ENCODE assay signal across 22 cellular contexts in the genomic region with DNA sequence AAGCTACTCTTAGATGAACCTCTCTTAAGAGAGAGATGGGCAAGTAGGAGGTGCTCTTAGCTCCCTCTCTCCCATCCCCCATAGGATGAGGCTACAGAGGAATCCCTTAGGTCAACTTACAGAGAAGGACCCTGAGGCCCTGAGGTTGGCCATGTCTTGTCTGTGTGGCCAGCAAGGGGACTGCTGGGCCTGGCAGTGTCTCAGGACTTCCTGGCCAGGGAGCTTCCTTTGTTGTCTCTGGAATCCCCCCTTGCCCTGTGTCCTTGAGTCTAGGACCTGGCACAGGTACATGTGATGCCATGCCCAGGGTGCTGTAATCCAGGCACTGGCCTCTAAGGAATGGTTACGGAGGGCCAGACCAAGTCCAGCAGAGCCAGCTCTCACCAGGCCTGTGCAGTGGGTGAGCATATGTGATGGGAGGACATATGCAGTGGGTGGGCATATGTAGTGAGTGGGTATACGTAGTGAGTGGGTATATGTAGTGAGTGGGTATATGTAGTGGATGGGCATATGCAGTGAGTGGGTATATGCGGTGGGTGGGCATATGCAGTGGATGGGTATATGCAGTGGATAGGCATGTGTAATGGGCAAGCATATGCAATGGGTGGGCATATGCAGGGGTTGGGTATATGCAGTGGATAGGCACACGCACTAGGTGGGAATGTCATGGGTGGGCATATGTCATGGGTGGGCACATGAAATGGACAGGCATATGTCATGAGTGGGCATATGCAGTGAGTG. TPM values are rescaled to one million over a fixed set of nuclear protein-coding genes. Genes with fewer than 3 reads are reported as not detected.
DNase-seq lines count a peak whose midpoint lies in the region; ATAC-seq and TF ChIP-seq lines count a peak whose summit lies in the region.
"Had no signal": no experiment of that assay in that cellular context is flagged by ENCODE, and none has a peak within 500 bp of the region (broad histone marks: within the 10 kb centered on the region; RNA-seq: fewer than 3 reads in every experiment).

No MANE protein-coding gene starts in this region.

- ATAC-seq in activated naive CD8-positive, alpha-beta T cell treated with anti-CD3 and anti-CD28 coated beads, Interleukin-2, amount 50 U/mL, for 24 hours: peak; percentile 22
- no peak for ATAC-seq in omental fat pad (ENCODE audit: low FRiP score)

- H4K5ac ChIP-seq in mesendoderm (ENCODE audit: low read length): no peak overlapping the region

- H3K9me3 ChIP-seq in thyroid gland: no peaks in the 10 kb centered on the region
- H3K9me3 ChIP-seq: breast epithelium, SK-N-SH had no signal

- intact Hi-C loops in thyroid gland (cut with DNase I): loop anchor here (5.0 kb wide), 1 partner anchor 89 kb away; no protein-coding TSS in a partner anchor

- WGBS in mesendoderm (ENCODE audit: extremely low coverage, insufficient coverage, low lambda C conversion rate): 92% methylated on average over 1 of the region's 4 CpGs
- 83 to 95% methylated on average over 4 of the region's 4 CpGs for WGBS in thyroid gland, 2 donors

- H3K4me2 ChIP-seq in mesendoderm (ENCODE audit: low read length): no peak overlapping the region
- H3K4me2 ChIP-seq: SK-N-SH had no signal

- no peak overlapping the region for H2BK120ac ChIP-seq in mesendoderm (ENCODE audit: low read depth, low read length)

- peak; percentile 27 for DNase-seq in activated T-cell treated with anti-CD3 and anti-CD28 coated beads, Interleukin-2, amount 50 U/mL, for 24 hours
- DNase-seq in activated T-cell treated with anti-CD3 and anti-CD28 coated beads for 4 hours (no peak), mesendoderm (peak; percentile 59), thyroid gland (peak in 1 of 2 donors; percentile 12), omental fat pad (ENCODE audit: low spot score) (no peak), NCI-H345 (lab: John Stamatoyannopoulos, UW) (no peak)
- no peak for DNase-seq in activated naive CD8-positive, alpha-beta T cell treated with anti-CD3 and anti-CD28 coated beads, Interleukin-2, amount 50 U/mL, for 24 hours
- DNase-seq in T-helper 2 cell treated with Interferon-gamma antibody and Interleukin-4, amounts not matched to agents 5 μg/mL and 100 μg/mL, for 36 hours (ENCODE audit: low spot score): no peak
- DNase-seq: activated CD4-positive, alpha-beta T cell treated with anti-CD3 and anti-CD28 coated beads, Interleukin-2, amount 10 ng/mL, durations not matched to agents 24 days and 14 days; activated T-cell treated with anti-CD3 and anti-CD28 coated beads, Interleukin-2, amount 50 U/mL, for 1 hour; head of caudate nucleus; NCI-H1694 treated with DMSO at 0.1 percent for 48 hours; NCI-H510A; OCI-M1; SK-N-SH; stimulated activated CD4-positive, alpha-beta T cell treated with anti-CD3 and anti-CD28 coated beads, Interleukin-4, amount 100 ng/mL, for 24 hours; stimulated activated CD8-positive, alpha-beta memory T cell treated with anti-CD3 and anti-CD28 coated beads, Interleukin-4, amount 100 ng/mL, for 48 hours had no signal

- no peaks in the 10 kb centered on the region for H3K36me3 ChIP-seq in mesendoderm (ENCODE audit: control insufficient read depth, insufficient read depth, low read length)
- no peaks in the 10 kb centered on the region for H3K36me3 ChIP-seq in thyroid gland
- H3K36me3 ChIP-seq: breast epithelium had no signal

- H3K4me1 Mint-ChIP-seq in activated T-cell treated with anti-CD3 and anti-CD28 coated beads, Interleukin-2, amount 50 U/mL, for 24 hours (ENCODE audit: low read depth): peaks cover 13% of the 10 kb centered on the region
- H3K4me1 Mint-ChIP-seq in activated naive CD8-positive, alpha-beta T cell treated with anti-CD3 and anti-CD28 coated beads, Interleukin-2, amount 50 U/mL, for 24 hours: peaks cover 32% of the 10 kb centered on the region
- H3K4me1 Mint-ChIP-seq in T-helper 2 cell treated with Interferon-gamma antibody and Interleukin-4, amounts not matched to agents 5 μg/mL and 100 μg/mL, for 36 hours (ENCODE audit: low read depth): peaks cover 6% of the 10 kb centered on the region

- no peak overlapping the region for H3K4ac ChIP-seq in mesendoderm (ENCODE audit: low read depth, low read length)

- no peak overlapping the region for H2BK5ac ChIP-seq in mesendoderm (ENCODE audit: low read length)

- H3K79me2 ChIP-seq in mesendoderm (ENCODE audit: control insufficient read depth, insufficient read depth, low read length): no peaks in the 10 kb centered on the region

- no peaks in the 10 kb centered on the region for H3K36me3 Mint-ChIP-seq in activated T-cell treated with anti-CD3 and anti-CD28 coated beads, Interleukin-2, amount 50 U/mL, for 24 hours (ENCODE audit: low read depth)
- H3K36me3 Mint-ChIP-seq in activated naive CD8-positive, alpha-beta T cell treated with anti-CD3 and anti-CD28 coated beads, Interleukin-2, amount 50 U/mL, for 24 hours (ENCODE audit: low read depth): no peaks in the 10 kb centered on the region
- H3K36me3 Mint-ChIP-seq in T-helper 2 cell treated with Interferon-gamma antibody and Interleukin-4, amounts not matched to agents 5 μg/mL and 100 μg/mL, for 36 hours (ENCODE audit: low read depth): no peaks in the 10 kb centered on the region
- H3K36me3 Mint-ChIP-seq: activated naive CD4-positive, alpha-beta T cell treated with anti-CD3 and anti-CD28 coated beads, Interleukin-2, amount 50 U/mL, for 24 hours; mesothelial cell of epicardium; type B pancreatic cell had no signal

- H3K79me1 ChIP-seq in mesendoderm (ENCODE audit: low read length): no peaks in the 10 kb centered on the region

- no peak overlapping the region for H3K4me3 ChIP-seq in mesendoderm (ENCODE audit: low read length)
- H3K4me3 ChIP-seq in thyroid gland (replicated peaks in 1 of 3): no peak overlapping the region

- TF ChIP-seq CTCF in thyroid gland (IDR thresholded peaks at IDR 0.05) (no peak), omental fat pad (IDR thresholded peaks at IDR 0.05) (no peak)

- no peak overlapping the region for H2AK5ac ChIP-seq in mesendoderm (ENCODE audit: low read length)

- H3K9me3 Mint-ChIP-seq in activated T-cell treated with anti-CD3 and anti-CD28 coated beads, Interleukin-2, amount 50 U/mL, for 24 hours: no peaks in the 10 kb centered on the region
- H3K9me3 Mint-ChIP-seq in activated naive CD8-positive, alpha-beta T cell treated with anti-CD3 and anti-CD28 coated beads, Interleukin-2, amount 50 U/mL, for 24 hours: no peaks in the 10 kb centered on the region
- no peaks in the 10 kb centered on the region for H3K9me3 Mint-ChIP-seq in T-helper 2 cell treated with Interferon-gamma antibody and Interleukin-4, amounts not matched to agents 5 μg/mL and 100 μg/mL, for 36 hours
- H3K9me3 Mint-ChIP-seq: activated CD4-positive, alpha-beta T cell treated with anti-CD3 and anti-CD28 coated beads, Interleukin-2, amount 10 ng/mL, durations not matched to agents 24 days and 14 days; activated naive CD4-positive, alpha-beta T cell treated with anti-CD3 and anti-CD28 coated beads, Interleukin-2, amount 50 U/mL, for 24 hours; mesothelial cell of epicardium; type B pancreatic cell had no signal

- H3K27me3 ChIP-seq in mesendoderm (ENCODE audit: insufficient read depth, low read length, poor library complexity) (no peaks in the 10 kb centered on the region), thyroid gland (no peaks in the 10 kb centered on the region)
- H3K27me3 ChIP-seq: breast epithelium had no signal

- H3K27ac ChIP-seq in mesendoderm (ENCODE audit: low read depth, low read length) (no peak overlapping the region), thyroid gland (peak overlapping the region in 2 of 3 donors; percentile 11 to 49)

- no peak overlapping the region for H3K4me3 Mint-ChIP-seq in activated T-cell treated with anti-CD3 and anti-CD28 coated beads, Interleukin-2, amount 50 U/mL, for 24 hours
- no peak overlapping the region for H3K4me3 Mint-ChIP-seq in activated naive CD8-positive, alpha-beta T cell treated with anti-CD3 and anti-CD28 coated beads, Interleukin-2, amount 50 U/mL, for 24 hours
- no peak overlapping the region for H3K4me3 Mint-ChIP-seq in T-helper 2 cell treated with Interferon-gamma antibody and Interleukin-4, amounts not matched to agents 5 μg/mL and 100 μg/mL, for 36 hours
- H3K4me3 Mint-ChIP-seq: activated CD4-positive, alpha-beta T cell treated with anti-CD3 and anti-CD28 coated beads, Interleukin-2, amount 10 ng/mL, durations not matched to agents 24 days and 14 days had no signal

- no peak overlapping the region for H3K18ac ChIP-seq in mesendoderm (ENCODE audit: low read length)

- H2BK15ac ChIP-seq in mesendoderm (replicated peaks; ENCODE audit: low read depth): no peak overlapping the region

- H3K27ac Mint-ChIP-seq in activated T-cell treated with anti-CD3 and anti-CD28 coated beads, Interleukin-2, amount 50 U/mL, for 24 hours: no peak overlapping the region
- no peak overlapping the region for H3K27ac Mint-ChIP-seq in activated naive CD8-positive, alpha-beta T cell treated with anti-CD3 and anti-CD28 coated beads, Interleukin-2, amount 50 U/mL, for 24 hours
- H3K27ac Mint-ChIP-seq in T-helper 2 cell treated with Interferon-gamma antibody and Interleukin-4, amounts not matched to agents 5 μg/mL and 100 μg/mL, for 36 hours: no peak overlapping the region
- H3K27ac Mint-ChIP-seq: activated CD4-positive, alpha-beta T cell treated with anti-CD3 and anti-CD28 coated beads, Interleukin-2, amount 10 ng/mL, durations not matched to agents 24 days and 14 days; activated naive CD4-positive, alpha-beta T cell treated with anti-CD3 and anti-CD28 coated beads, Interleukin-2, amount 50 U/mL, for 24 hours; mesothelial cell of epicardium had no signal

- H3K4me1 ChIP-seq in mesendoderm (ENCODE audit: control insufficient read depth, low read depth, low read length) (no peaks in the 10 kb centered on the region), thyroid gland (peaks cover 11 to 35% of the 10 kb centered on the region in 2 donors)
- H3K4me1 ChIP-seq: breast epithelium had no signal

- no peak overlapping the region for H3K23ac ChIP-seq in mesendoderm (ENCODE audit: low read length)

- no peak for TF ChIP-seq POLR2A in thyroid gland (IDR thresholded peaks at IDR 0.05)

- H3K9ac ChIP-seq in mesendoderm (ENCODE audit: low read length): no peak overlapping the region
- H3K9ac ChIP-seq: SK-N-SH had no signal

- no peaks in the 10 kb centered on the region for H3K27me3 Mint-ChIP-seq in activated T-cell treated with anti-CD3 and anti-CD28 coated beads, Interleukin-2, amount 50 U/mL, for 24 hours
- no peaks in the 10 kb centered on the region for H3K27me3 Mint-ChIP-seq in activated naive CD8-positive, alpha-beta T cell treated with anti-CD3 and anti-CD28 coated beads, Interleukin-2, amount 50 U/mL, for 24 hours
- H3K27me3 Mint-ChIP-seq in T-helper 2 cell treated with Interferon-gamma antibody and Interleukin-4, amounts not matched to agents 5 μg/mL and 100 μg/mL, for 36 hours (ENCODE audit: low read depth): peaks cover 9% of the 10 kb centered on the region
- H3K27me3 Mint-ChIP-seq: activated naive CD4-positive, alpha-beta T cell treated with anti-CD3 and anti-CD28 coated beads, Interleukin-2, amount 50 U/mL, for 24 hours; type B pancreatic cell had no signal

- H4K8ac ChIP-seq in mesendoderm (ENCODE audit: low read depth, low read length): no peak overlapping the region

- peak overlapping the region; percentile 39 for H3K56ac ChIP-seq in mesendoderm (ENCODE audit: low read length)

RNA-seq across cellular contexts. Expression of a gene that starts 20.3 kb away (rescaled TPM):
- polyA plus RNA-seq in mesendoderm (2013, experiment 1 of 2): 0.14 TPM
- polyA plus RNA-seq in mesendoderm (2013, experiment 2 of 2): 0.07 TPM
- total RNA-seq in thyroid gland (100 to 1,000 TPM in 2 of 4 donors, 10 to 100 TPM in 2; 59.1 to 184 (median 101) TPM), omental fat pad (100 to 1,000 TPM in 3 of 4 donors, 10 to 100 TPM in 1; 90.4 to 321 (median 206) TPM)
- total RNA-seq: A172 had no signal

RNA-seq across cellular contexts. Expression of a gene that starts 38.0 kb away (rescaled TPM):
- not detected for polyA plus RNA-seq in mesendoderm (2013, experiment 1 of 2)
- polyA plus RNA-seq in mesendoderm (2013, experiment 2 of 2): not detected
- total RNA-seq in thyroid gland: 10 to 100 TPM in 1 of 4 donors, 1 to 10 TPM in 2, not detected in 1; 2.3 to 14.6 (median 6.8) TPM
- 10 to 100 TPM in 3 of 4 donors, 1 to 10 TPM in 1; 7.1 to 25.1 (median 18.2) TPM for total RNA-seq in omental fat pad

Comparison
In these comparisons a context has a peak if more than half of its experiments do, and no peak if none do; other contexts are left out.
1. DNase-seq: peak in activated T-cell treated with anti-CD3 and anti-CD28 coated beads, Interleukin-2, amount 50 U/mL, for 24 hours (single experiment) and mesendoderm (single experiment); none in activated T-cell treated with anti-CD3 and anti-CD28 coated beads for 4 hours (single experiment), activated naive CD8-positive, alpha-beta T cell treated with anti-CD3 and anti-CD28 coated beads, Interleukin-2, amount 50 U/mL, for 24 hours (single experiment), omental fat pad (single experiment), T-helper 2 cell treated with Interferon-gamma antibody and Interleukin-4, amounts not matched to agents 5 μg/mL and 100 μg/mL, for 36 hours (single experiment) and NCI-H345 (single experiment).